ENCODE assay signal across 3 cellular contexts in genomic region chr16:65684230-65684629, GRCh38.
A peak's percentile ranks its signal among the peaks of the same experiment; 100 is the strongest.
TF ChIP-seq lines count a peak whose summit lies in the region.

No MANE protein-coding gene starts in this region.

TF ChIP-seq in SK-N-SH, 30 proteins besides CTCF, POLR2A, EP300 and RAD21:
- TF ChIP-seq REST (IDR thresholded peaks at IDR 0.05; ENCODE audit: low read depth, low read length) (no peak), RCOR1 (IDR thresholded peaks at IDR 0.05; ENCODE audit: low read length) (no peak), NRF1 (IDR thresholded peaks at IDR 0.05; ENCODE audit: low read depth, low read length) (no peak)

TF ChIP-seq in SK-N-SH treated with all-trans-retinoic acid at 6 μM for 48 hours, 23 proteins besides CTCF, POLR2A, EP300 and RAD21:
- TF ChIP-seq PATZ1 (CRISPR knock-in tag; IDR thresholded peaks at IDR 0.05; ENCODE audit: borderline replicate concordance) (no peak), ARNTL (CRISPR knock-in tag; IDR thresholded peaks at IDR 0.05; ENCODE audit: borderline replicate concordance, low read depth) (no peak), ESRRG (CRISPR knock-in tag; IDR thresholded peaks at IDR 0.05) (no peak), ZFP30 (CRISPR knock-in tag; IDR thresholded peaks at IDR 0.05) (no peak), ZFP3 (CRISPR knock-in tag; IDR thresholded peaks at IDR 0.05) (no peak), OSR1 (CRISPR knock-in tag; IDR thresholded peaks at IDR 0.05) (no peak), ZC3H10 (CRISPR knock-in tag; IDR thresholded peaks at IDR 0.05) (no peak), SNAI2 (CRISPR knock-in tag; IDR thresholded peaks at IDR 0.05) (no peak), CSDC2 (CRISPR knock-in tag; IDR thresholded peaks at IDR 0.05) (no peak), RARB (CRISPR knock-in tag; IDR thresholded peaks at IDR 0.05) (no peak), CREB5 (CRISPR knock-in tag; IDR thresholded peaks at IDR 0.05; ENCODE audit: low read depth) (no peak), TSHZ2 (CRISPR knock-in tag; IDR thresholded peaks at IDR 0.05) (no peak), ZNF70 (CRISPR knock-in tag; IDR thresholded peaks at IDR 0.05) (no peak), PPARA (CRISPR knock-in tag; IDR thresholded peaks at IDR 0.05; ENCODE audit: borderline replicate concordance) (no peak)

TF ChIP-seq in H1, 55 proteins besides CTCF, POLR2A, EP300 and RAD21:
- no peak for TF ChIP-seq SIN3A (conservative IDR thresholded peaks at IDR 0.05 in 1 of 2, IDR thresholded peaks at IDR 0.05 in 1 of 2; ENCODE audit: low read depth in 1 of 2, low read length in 2 of 2)
- TF ChIP-seq CEBPB (IDR thresholded peaks at IDR 0.05; ENCODE audit: low read depth, low read length): peak; percentile 19; the same call in 1 of the 2 replicates
